In the genomic region with DNA sequence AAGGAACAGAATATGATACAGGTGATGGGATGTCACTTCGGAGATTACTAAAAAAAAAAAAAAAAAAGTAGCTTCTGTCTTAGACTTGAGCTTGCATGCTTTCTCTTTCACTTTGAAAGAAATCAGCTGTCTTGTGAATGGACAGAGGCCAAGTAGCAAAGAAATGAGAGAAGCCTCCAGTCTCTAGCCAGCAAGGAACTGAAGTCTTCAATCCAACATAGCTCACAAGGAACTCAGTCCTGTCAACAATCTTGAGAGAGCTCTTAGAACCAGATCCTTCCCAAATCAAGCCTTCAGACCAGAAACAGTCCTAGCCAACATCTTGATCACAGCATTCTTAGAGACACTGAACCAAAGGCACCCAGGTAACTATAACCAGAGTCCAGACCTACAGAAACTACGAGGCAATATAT, we compare ENCODE assay signal across 8 cellular contexts. TPM values are rescaled to one million over a fixed set of nuclear protein-coding genes. Genes with fewer than 3 reads are reported as not detected.
DNase-seq lines count a peak whose midpoint lies in the region; ATAC-seq and TF ChIP-seq lines count a peak whose summit lies in the region.

No MANE protein-coding gene starts in this region.

- in situ Hi-C loops in HAP-1 (cut with MboI; ENCODE audit: low sequenced_read_pairs), result no loop called here

- no peak overlapping the region for H3K27ac ChIP-seq in right lobe of liver

- POLR2A ChIA-PET in AG04449 (lab: Yijun Ruan, JAX), result no interaction called here

- DNase-seq in AG04449 (ENCODE audit: low read depth, low spot score), result peak; percentile 26
- peak; percentile 69 for DNase-seq in astrocyte of the hippocampus (ENCODE audit: low read depth, low spot score)
- no peak for DNase-seq in right lobe of liver
- no peak for DNase-seq in SKM-1 treated with dmso at 0.1 percent for 144 hours (lab: John Stamatoyannopoulos, UW; ENCODE audit: unreplicated experiment)
- no peak for DNase-seq in MV-4-11 (lab: John Stamatoyannopoulos, UW)
- DNase-seq in HAP-1 (ENCODE audit: low spot score in 2 of 2), result no peak

- 36% methylated on average over 2 of the region's 2 CpGs for WGBS in right lobe of liver (ENCODE audit: insufficient coverage, low coverage, low lambda C conversion rate, missing lambda C conversion rate)

- TF ChIP-seq POLR2A in right lobe of liver (IDR thresholded peaks at IDR 0.05), result no peak

- ATAC-seq in GM18907 (IDR thresholded peaks at IDR 0.05; ENCODE audit: unreplicated experiment) (peak; percentile 73), HG03196 (IDR thresholded peaks at IDR 0.05; ENCODE audit: unreplicated experiment) (peak; percentile 59), right lobe of liver (peak; percentile 69 to 86 (median 78))

- intact Hi-C loops in right lobe of liver (cut with DNase I), result no loop called here

- no peaks in the 10 kb centered on the region for H3K27me3 ChIP-seq in right lobe of liver
- no peaks in the 10 kb centered on the region for H3K27me3 ChIP-seq in HAP-1 (ENCODE audit: low read depth)

- CTCF ChIA-PET in AG04449 (lab: Yijun Ruan, JAX), result interaction anchor here (1.3 kb wide), 1 partner anchor 621 kb away, joined by 3 read pairs; no protein-coding TSS in a partner anchor

- H3K4me1 ChIP-seq in right lobe of liver (peaks cover 0 to 24% (median 0%) of the 10 kb centered on the region in 4 donors), HAP-1 (no peaks in the 10 kb centered on the region; the same call in 1 of the 2 replicates)

- TF ChIP-seq CTCF in AG04449 (IDR thresholded peaks at IDR 0.05; ENCODE audit: insufficient read depth, low read length, missing control alignments), result no peak
- no peak for TF ChIP-seq CTCF in right lobe of liver (IDR thresholded peaks at IDR 0.05)

- no peak overlapping the region for H3K4me3 ChIP-seq in AG04449 (ENCODE audit: low read depth, low read length)
- H3K4me3 ChIP-seq in right lobe of liver, result no peak overlapping the region
- no peak overlapping the region for H3K4me3 ChIP-seq in HAP-1

- no peaks in the 10 kb centered on the region for H3K9me3 ChIP-seq in right lobe of liver
- no peaks in the 10 kb centered on the region for H3K9me3 ChIP-seq in HAP-1

- peaks cover 0 to 10% (median 1%) of the 10 kb centered on the region in 4 donors for H3K36me3 ChIP-seq in right lobe of liver
- H3K36me3 ChIP-seq in HAP-1 (replicated peaks), result peaks cover 22% of the 10 kb centered on the region

RNA-seq across cellular contexts. Expression of gene N4BP2L2, which starts 7.7 kb away (rescaled TPM):
- 10 to 100 TPM; 48.8 to 99.7 (median 61.1) TPM for total RNA-seq in right lobe of liver

RNA-seq across cellular contexts. Expression of gene PDS5B, which starts 55.4 kb away (rescaled TPM):
- total RNA-seq in right lobe of liver, result 10 to 100 TPM; 11.9 to 14.2 (median 12.5) TPM

Comparison
In these comparisons a context has a peak if more than half of its experiments do, and no peak if none do; other contexts are left out.
1. DNase-seq: peak in AG04449 (single experiment) and astrocyte of the hippocampus (single experiment); none in right lobe of liver (0 of 3), SKM-1 treated with dmso at 0.1 percent for 144 hours (single experiment), MV-4-11 (single experiment) and HAP-1 (0 of 2).
2. Peak in every context shown above with its lines, with median percentiles within 50 percentile points of each other: ATAC-seq.